ENCODE assay signal across 1 cellular context in genomic region chr2:207318071-207318683, GRCh38.
TF ChIP-seq lines count a peak whose summit lies in the region.

No MANE protein-coding gene starts in this region.

TF ChIP-seq in HCT116, 20 proteins besides CTCF, POLR2A, EP300 and RAD21 (continued from another document):
- TF ChIP-seq YY1 (IDR thresholded peaks at IDR 0.05; ENCODE audit: extremely low read depth, insufficient replicate concordance, low read depth, low read length) (no peak), ZNF274 (IDR thresholded peaks at IDR 0.05; ENCODE audit: low read depth, low read length) (no peak), POLR2AphosphoS5 (IDR thresholded peaks at IDR 0.05; ENCODE audit: low read depth, low read length) (no peak), EZH2phosphoT487 (IDR thresholded peaks at IDR 0.05; ENCODE audit: borderline replicate concordance) (no peak), EZH2 (IDR thresholded peaks at IDR 0.05) (no peak)
- TF ChIP-seq, protein P1, sequence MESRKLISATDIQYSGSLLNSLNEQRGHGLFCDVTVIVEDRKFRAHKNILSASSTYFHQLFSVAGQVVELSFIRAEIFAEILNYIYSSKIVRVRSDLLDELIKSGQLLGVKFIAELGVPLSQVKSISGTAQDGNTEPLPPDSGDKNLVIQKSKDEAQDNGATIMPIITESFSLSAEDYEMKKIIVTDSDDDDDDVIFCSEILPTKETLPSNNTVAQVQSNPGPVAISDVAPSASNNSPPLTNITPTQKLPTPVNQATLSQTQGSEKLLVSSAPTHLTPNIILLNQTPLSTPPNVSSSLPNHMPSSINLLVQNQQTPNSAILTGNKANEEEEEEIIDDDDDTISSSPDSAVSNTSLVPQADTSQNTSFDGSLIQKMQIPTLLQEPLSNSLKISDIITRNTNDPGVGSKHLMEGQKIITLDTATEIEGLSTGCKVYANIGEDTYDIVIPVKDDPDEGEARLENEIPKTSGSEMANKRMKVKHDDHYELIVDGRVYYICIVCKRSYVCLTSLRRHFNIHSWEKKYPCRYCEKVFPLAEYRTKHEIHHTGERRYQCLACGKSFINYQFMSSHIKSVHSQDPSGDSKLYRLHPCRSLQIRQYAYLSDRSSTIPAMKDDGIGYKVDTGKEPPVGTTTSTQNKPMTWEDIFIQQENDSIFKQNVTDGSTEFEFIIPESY (IDR thresholded peaks at IDR 0.05; ENCODE audit: extremely low read depth, insufficient replicate concordance, low read length) = no peak
